8 cellular contexts compared by ENCODE assay signal in the genomic region with DNA sequence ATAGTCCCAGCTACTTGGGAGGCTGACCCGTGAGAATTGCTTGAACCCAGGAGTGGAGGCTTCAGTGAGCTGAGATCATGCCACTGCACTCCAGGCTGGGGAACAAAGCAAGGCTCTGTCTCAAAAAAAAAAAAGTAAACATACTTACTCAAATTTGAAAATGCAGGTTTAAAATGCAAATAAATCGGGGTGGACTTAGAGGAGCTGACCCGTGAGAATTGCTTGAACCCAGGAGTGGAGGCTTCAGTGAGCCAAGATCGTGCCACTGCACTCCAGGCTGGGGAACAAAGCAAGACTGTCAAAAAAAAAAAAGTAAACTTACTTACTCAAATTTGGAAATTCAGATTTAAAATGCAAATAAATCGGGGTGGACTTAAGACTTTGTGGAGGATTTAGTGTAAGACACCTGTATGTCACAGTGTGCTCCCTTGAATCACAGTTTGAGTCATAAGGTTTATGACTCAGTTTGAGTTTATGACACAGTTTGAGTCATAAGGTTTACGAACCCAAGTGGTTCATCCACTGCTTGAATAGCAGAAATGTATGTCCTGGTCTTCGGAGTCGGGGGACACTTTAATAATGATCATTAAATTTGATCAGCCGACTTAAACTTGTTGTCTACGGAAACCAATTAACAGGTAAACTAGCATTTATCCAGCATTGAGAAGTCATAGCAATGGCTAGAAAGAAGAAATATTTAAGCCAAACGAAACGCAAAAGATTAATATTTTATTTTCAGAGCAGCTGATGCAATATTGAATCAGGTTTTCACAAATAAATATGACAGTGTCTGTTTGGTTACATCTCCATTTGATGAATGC. TPM values are rescaled to one million over a fixed set of nuclear protein-coding genes. Genes with fewer than 3 reads are reported as not detected.
DNase-seq lines count a peak whose midpoint lies in the region; ATAC-seq, FAIRE-seq and TF ChIP-seq lines count a peak whose summit lies in the region.

No MANE protein-coding gene starts in this region.

- H3K9me2 ChIP-seq in MM.1S (replicated peaks; ENCODE audit: insufficient read depth, low read length): no peaks in the 10 kb centered on the region

- H3K4me3 Mint-ChIP-seq in CD14-positive monocyte: no peak overlapping the region

- peak; percentile 75 for FAIRE-seq in HepG2 (lab: Jason Lieb, UNC)

- H3K9ac ChIP-seq in HepG2 (ENCODE audit: insufficient read depth, low read depth, low read length) (no peak overlapping the region), MM.1S (ENCODE audit: low read length) (no peak overlapping the region)

- H4K20me1 ChIP-seq in HepG2 (ENCODE audit: insufficient read depth, low read length) (no peaks in the 10 kb centered on the region), MM.1S (ENCODE audit: insufficient read depth, low read length) (no peaks in the 10 kb centered on the region)

- DNase-seq in HepG2 (ENCODE audit: low spot score) (peak; percentile 48), right lobe of liver (no peak), RWPE1 (ENCODE audit: low spot score) (peak; percentile 79), kidney glomerular epithelial cell (lab: John Stamatoyannopoulos, UW) (peak; percentile 48), CD14-positive monocyte (ENCODE audit: low spot score) (no peak), tibial artery (no peak), MM.1S (no peak)

- TF ChIP-seq RAD21 in HepG2 (CRISPR knock-in tag; IDR thresholded peaks at IDR 0.05): no peak

- H3K4me1 ChIP-seq in HepG2 (ENCODE audit: insufficient read depth, low read length): peaks cover 70% of the 10 kb centered on the region
- H3K4me1 ChIP-seq in right lobe of liver: peaks cover 0 to 9% (median 0%) of the 10 kb centered on the region in 4 donors
- H3K4me1 ChIP-seq in tibial artery: no peaks in the 10 kb centered on the region
- H3K4me1 ChIP-seq in MM.1S (ENCODE audit: low read length): no peaks in the 10 kb centered on the region

- no peak for TF ChIP-seq POLR2A in HepG2 (IDR thresholded peaks at IDR 0.05; ENCODE audit: insufficient read depth in 1 of 2, low read depth in 2 of 2, low read length in 2 of 2)
- no peak for TF ChIP-seq POLR2A in right lobe of liver (IDR thresholded peaks at IDR 0.05)

- ATAC-seq in HepG2 (no peak), right lobe of liver (no peak), HG02840 (IDR thresholded peaks at IDR 0.05; ENCODE audit: low FRiP score, unreplicated experiment) (peak; percentile 88)

- H3K79me2 ChIP-seq in HepG2 (ENCODE audit: insufficient read depth, low read length): no peaks in the 10 kb centered on the region
- H3K79me2 ChIP-seq in MM.1S (ENCODE audit: low read length): no peaks in the 10 kb centered on the region

- H3K4me2 ChIP-seq in HepG2 (ENCODE audit: low read depth, low read length): peak overlapping the region; percentile 37
- H3K4me2 ChIP-seq in MM.1S (ENCODE audit: low read depth, low read length): no peak overlapping the region

- H3K4me3 ChIP-seq in HepG2 (replicated peaks in 1 of 3; ENCODE audit: insufficient read depth in 1 of 3, low read depth in 2 of 3, low read length in 3 of 3) (no peak overlapping the region), right lobe of liver (no peak overlapping the region), tibial artery (no peak overlapping the region), MM.1S (ENCODE audit: low read length) (no peak overlapping the region)

- H3K9me3 ChIP-seq in HepG2 (ENCODE audit: low read length): no peaks in the 10 kb centered on the region
- no peaks in the 10 kb centered on the region for H3K9me3 ChIP-seq in right lobe of liver
- H3K9me3 ChIP-seq in tibial artery: no peaks in the 10 kb centered on the region
- no peaks in the 10 kb centered on the region for H3K9me3 ChIP-seq in MM.1S (replicated peaks; ENCODE audit: insufficient read depth, low read length)

- H3K36me3 ChIP-seq in HepG2 (replicated peaks in 1 of 2; ENCODE audit: control insufficient read depth in 1 of 2, insufficient read depth in 2 of 2, low read length in 2 of 2) (no peaks in the 10 kb centered on the region), right lobe of liver (no peaks in the 10 kb centered on the region), tibial artery (peaks cover 0 to 16% (median 0%) of the 10 kb centered on the region in 3 donors), MM.1S (replicated peaks; ENCODE audit: insufficient read depth, low read length) (no peaks in the 10 kb centered on the region)

- in situ Hi-C loops in HepG2 (cut with HindIII; ENCODE audit: extremely low pct_ligation_motif_present, low pct_unique_long_range_greater_than_20kb): loop anchor here (5.0 to 25.0 kb wide), 2 partner anchors 57 to 437 kb away; a partner anchor contains a TSS

- no peak overlapping the region for H2AFZ ChIP-seq in HepG2 (ENCODE audit: low read length)
- no peak overlapping the region for H2AFZ ChIP-seq in MM.1S (ENCODE audit: low read length)

- H3K27ac ChIP-seq in HepG2 (ENCODE audit: extremely low read length, insufficient read depth, low read length) (no peak overlapping the region), right lobe of liver (no peak overlapping the region), RWPE1 (peak overlapping the region; percentile 86), tibial artery (no peak overlapping the region), MM.1S (ENCODE audit: low read length) (no peak overlapping the region)

- H3K27ac Mint-ChIP-seq in CD14-positive monocyte: peak overlapping the region in 1 of 7 donors; percentile 52

- no peaks in the 10 kb centered on the region for H3F3A ChIP-seq in MM.1S (ENCODE audit: insufficient read depth, low read length)

- no peaks in the 10 kb centered on the region for H3K27me3 Mint-ChIP-seq in CD14-positive monocyte (ENCODE audit: low read depth in 3 of 3)

- H3K4me1 Mint-ChIP-seq in CD14-positive monocyte: no peaks in the 10 kb centered on the region

- H3K36me3 Mint-ChIP-seq in CD14-positive monocyte: peaks cover 31 to 37% of the 10 kb centered on the region in 2 donors

- WGBS in HepG2 (ENCODE audit: low lambda C conversion rate): 21% methylated on average over 12 of the region's 12 CpGs
- WGBS in right lobe of liver (ENCODE audit: insufficient coverage, low coverage, low lambda C conversion rate, missing lambda C conversion rate): 70% methylated on average over 12 of the region's 12 CpGs

- TF ChIP-seq EP300 in HepG2 (IDR thresholded peaks at IDR 0.05; ENCODE audit: low read depth in 2 of 2, low read length in 2 of 2) (no peak), HepG2 (CRISPR knock-in tag; IDR thresholded peaks at IDR 0.05; ENCODE audit: borderline replicate concordance) (no peak)

- CTCF ChIA-PET in HepG2 (lab: Yijun Ruan, JAX; ENCODE audit: low intra/inter-chr PET ratio, low total read pairs) (no interaction called here), RWPE1 (lab: Yijun Ruan, JAX) (interaction anchor here (0.6 to 0.7 kb wide), 2 partner anchors 37 to 264 kb away, joined by 3 read pairs; no protein-coding TSS in a partner anchor)

- no TSS peak for BruUV-seq in HepG2 (replicated peaks; lab: Mats Ljungman, UMichigan)

- TF ChIP-seq CTCF in HepG2 (CRISPR knock-in tag; IDR thresholded peaks at IDR 0.05): no peak
- no peak for TF ChIP-seq CTCF in right lobe of liver (IDR thresholded peaks at IDR 0.05)
- no peak for TF ChIP-seq CTCF in RWPE1 (conservative IDR thresholded peaks at IDR 0.05; ENCODE audit: low read depth)
- no peak for TF ChIP-seq CTCF in CD14-positive monocyte (IDR thresholded peaks at IDR 0.05)
- TF ChIP-seq CTCF in tibial artery (IDR thresholded peaks at IDR 0.05): no peak
- TF ChIP-seq CTCF in MM.1S (IDR thresholded peaks at IDR 0.05; ENCODE audit: low read length): no peak

- peaks cover 0 to 3% (median 0%) of the 10 kb centered on the region in 7 donors for H3K9me3 Mint-ChIP-seq in CD14-positive monocyte

- POLR2A ChIA-PET in HepG2 (lab: Yijun Ruan, JAX) (interaction anchor here (0.8 kb wide), 1 partner anchor 24 kb away, joined by 3 read pairs; no protein-coding TSS in a partner anchor), RWPE1 (lab: Yijun Ruan, JAX; ENCODE audit: low non-redundant PET) (no interaction called here)

- H3K27me3 ChIP-seq in HepG2 (ENCODE audit: control insufficient read depth in 1 of 2, insufficient read depth in 2 of 2, low read length in 2 of 2) (no peaks in the 10 kb centered on the region), right lobe of liver (no peaks in the 10 kb centered on the region), tibial artery (no peaks in the 10 kb centered on the region), MM.1S (replicated peaks; ENCODE audit: insufficient read depth, low read length) (no peaks in the 10 kb centered on the region)

- intact Hi-C loops in HepG2 (cut with micrococcal nuclease; ENCODE audit: unreplicated experiment) (no loop called here), right lobe of liver (cut with DNase I) (loop anchor here in 1 of 2 donors (10.0 kb wide), 1 partner anchor 60 kb away; no protein-coding TSS in a partner anchor), CD14-positive monocyte (cut with micrococcal nuclease) (loop anchor here in 1 of 2 donors (10.0 kb wide), 1 partner anchor 320 kb away; no protein-coding TSS in a partner anchor), tibial artery (cut with DNase I; ENCODE audit: low total_unique reads) (loop anchor here (10.0 kb wide), 1 partner anchor 290 kb away; no protein-coding TSS in a partner anchor)

RNA-seq across cellular contexts. Expression of a gene that starts 6.8 kb away (rescaled TPM):
- 54.6 and 79.2 TPM in 2 replicates for total RNA-seq in HepG2 (2016; rRNA removed; fragmentation: Illumina TruSeq; extraction: Trizol)
- 12.2 and 13.6 TPM in 2 replicates for total RNA-seq in HepG2 (2016; cell fraction: cytosol; rRNA removed; fragmentation: Illumina TruSeq; extraction: Trizol; ENCODE audit: low read depth)
- 55.4 and 85.0 TPM in 2 replicates for total RNA-seq in HepG2 (2016; cell fraction: insoluble cytoplasmic fraction; rRNA removed; fragmentation: Illumina TruSeq; extraction: Trizol)
- total RNA-seq in HepG2 (2016; cell fraction: membrane; rRNA removed; fragmentation: Illumina TruSeq; extraction: Trizol): 37.8 and 41.2 TPM in 2 replicates
- total RNA-seq in HepG2 (2016; cell fraction: nucleus; rRNA removed; fragmentation: Illumina TruSeq; extraction: Trizol): 20.0 and 20.7 TPM in 2 replicates
- 22.8 and 31.7 TPM in 2 replicates for polyA plus RNA-seq in HepG2 (2011; rRNA removed)
- 16.1 and 23.7 TPM in 2 replicates for polyA plus RNA-seq in HepG2 (2011; cell fraction: cytosol; rRNA removed)
- polyA plus RNA-seq in HepG2 (2011; cell fraction: nucleus; rRNA removed): 4.2 and 5.9 TPM in 2 replicates
- 22.8 and 28.4 TPM in 2 replicates for polyA plus RNA-seq in HepG2 (2012)
- polyA plus RNA-seq in HepG2 (2016; cell fraction: cytosol; fragmentation: Illumina TruSeq; extraction: Trizol; ENCODE audit: low read depth): 14.5 and 15.5 TPM in 2 replicates
- 81.8 and 85.5 TPM in 2 replicates for polyA plus RNA-seq in HepG2 (2016; cell fraction: insoluble cytoplasmic fraction; fragmentation: Illumina TruSeq; extraction: Trizol; ENCODE audit: low read depth)
- polyA plus RNA-seq in HepG2 (2016; cell fraction: membrane; fragmentation: Illumina TruSeq; extraction: Trizol; ENCODE audit: low read depth): 32.1 and 36.3 TPM in 2 replicates
- 30.6 and 31.3 TPM in 2 replicates for polyA plus RNA-seq in HepG2 (2016; cell fraction: nucleus; fragmentation: Illumina TruSeq; extraction: Trizol; ENCODE audit: insufficient read depth, low read depth)
- 5.2 and 11.4 TPM in 2 replicates for polyA minus RNA-seq in HepG2 (2011; rRNA and poly(A)+ RNA removed; ENCODE audit: low replicate concordance)
- polyA minus RNA-seq in HepG2 (2011; cell fraction: cytosol; rRNA and poly(A)+ RNA removed): 13.1 and 14.4 TPM in 2 replicates
- 12.4 and 15.7 TPM in 2 replicates for polyA minus RNA-seq in HepG2 (2011; cell fraction: nucleus; rRNA and poly(A)+ RNA removed)
- total RNA-seq in right lobe of liver: 10 to 100 TPM; 17.7 to 35.3 (median 20.1) TPM
- polyA plus RNA-seq in CD14-positive monocyte: 10 to 100 TPM; 31.4 to 33.0 TPM

RNA-seq across cellular contexts. Expression of a gene that starts 29.7 kb away (rescaled TPM):
- total RNA-seq in HepG2 (2016; rRNA removed; fragmentation: Illumina TruSeq; extraction: Trizol) (0.31 and 0.75 TPM in 2 replicates), right lobe of liver (under 1 TPM in 5 of 6 experiments, not detected in 1; 0.25 to 0.93 (median 0.68) TPM)
- total RNA-seq in HepG2 (2016; cell fraction: cytosol; rRNA removed; fragmentation: Illumina TruSeq; extraction: Trizol; ENCODE audit: low read depth): not detected in 2 replicates
- 0.22 and 0.26 TPM in 2 replicates for total RNA-seq in HepG2 (2016; cell fraction: insoluble cytoplasmic fraction; rRNA removed; fragmentation: Illumina TruSeq; extraction: Trizol)
- total RNA-seq in HepG2 (2016; cell fraction: membrane; rRNA removed; fragmentation: Illumina TruSeq; extraction: Trizol): 0.28 TPM in 1 of 2 replicates, not detected in the other
- 0.34 and 0.47 TPM in 2 replicates for total RNA-seq in HepG2 (2016; cell fraction: nucleus; rRNA removed; fragmentation: Illumina TruSeq; extraction: Trizol)
- polyA plus RNA-seq in HepG2 (2011; rRNA removed) (0.58 and 0.74 TPM in 2 replicates), CD14-positive monocyte (under 1 TPM in 1 of 2 donors, not detected in 1; 0.20 TPM)
- 0.23 and 0.40 TPM in 2 replicates for polyA plus RNA-seq in HepG2 (2011; cell fraction: cytosol; rRNA removed)
- polyA plus RNA-seq in HepG2 (2011; cell fraction: nucleus; rRNA removed): 2.1 and 2.6 TPM in 2 replicates
- polyA plus RNA-seq in HepG2 (2012): 0.72 and 1.5 TPM in 2 replicates
- polyA plus RNA-seq in HepG2 (2016; cell fraction: cytosol; fragmentation: Illumina TruSeq; extraction: Trizol; ENCODE audit: low read depth): not detected in 2 replicates
- polyA plus RNA-seq in HepG2 (2016; cell fraction: insoluble cytoplasmic fraction; fragmentation: Illumina TruSeq; extraction: Trizol; ENCODE audit: low read depth): 0.38 and 0.50 TPM in 2 replicates
- 0.17 and 0.26 TPM in 2 replicates for polyA plus RNA-seq in HepG2 (2016; cell fraction: membrane; fragmentation: Illumina TruSeq; extraction: Trizol; ENCODE audit: low read depth)
- polyA plus RNA-seq in HepG2 (2016; cell fraction: nucleus; fragmentation: Illumina TruSeq; extraction: Trizol; ENCODE audit: insufficient read depth, low read depth): 0.89 and 2.5 TPM in 2 replicates
- 0.19 and 0.26 TPM in 2 replicates for polyA minus RNA-seq in HepG2 (2011; rRNA and poly(A)+ RNA removed; ENCODE audit: low replicate concordance)
- polyA minus RNA-seq in HepG2 (2011; cell fraction: cytosol; rRNA and poly(A)+ RNA removed): not detected in 2 replicates
- polyA minus RNA-seq in HepG2 (2011; cell fraction: nucleus; rRNA and poly(A)+ RNA removed): 0.90 and 0.99 TPM in 2 replicates

RNA-seq across cellular contexts. Expression of a gene that starts 51.3 kb away (rescaled TPM):
- total RNA-seq in HepG2 (2016; rRNA removed; fragmentation: Illumina TruSeq; extraction: Trizol): not detected in 2 replicates
- total RNA-seq in HepG2 (2016; cell fraction: cytosol; rRNA removed; fragmentation: Illumina TruSeq; extraction: Trizol; ENCODE audit: low read depth): not detected in 2 replicates
- total RNA-seq in HepG2 (2016; cell fraction: insoluble cytoplasmic fraction; rRNA removed; fragmentation: Illumina TruSeq; extraction: Trizol): not detected in 2 replicates
- not detected in 2 replicates for total RNA-seq in HepG2 (2016; cell fraction: membrane; rRNA removed; fragmentation: Illumina TruSeq; extraction: Trizol)
- total RNA-seq in HepG2 (2016; cell fraction: nucleus; rRNA removed; fragmentation: Illumina TruSeq; extraction: Trizol): not detected in 2 replicates
- polyA plus RNA-seq in HepG2 (2011; rRNA removed): not detected in 2 replicates
- polyA plus RNA-seq in HepG2 (2011; cell fraction: cytosol; rRNA removed): not detected in 2 replicates
- polyA plus RNA-seq in HepG2 (2011; cell fraction: nucleus; rRNA removed): not detected in 2 replicates
- not detected in 2 replicates for polyA plus RNA-seq in HepG2 (2012)
- polyA plus RNA-seq in HepG2 (2016; cell fraction: cytosol; fragmentation: Illumina TruSeq; extraction: Trizol; ENCODE audit: low read depth): not detected in 2 replicates
- not detected in 2 replicates for polyA plus RNA-seq in HepG2 (2016; cell fraction: insoluble cytoplasmic fraction; fragmentation: Illumina TruSeq; extraction: Trizol; ENCODE audit: low read depth)
- polyA plus RNA-seq in HepG2 (2016; cell fraction: membrane; fragmentation: Illumina TruSeq; extraction: Trizol; ENCODE audit: low read depth): not detected in 2 replicates
- polyA plus RNA-seq in HepG2 (2016; cell fraction: nucleus; fragmentation: Illumina TruSeq; extraction: Trizol; ENCODE audit: insufficient read depth, low read depth): not detected in 2 replicates
- polyA minus RNA-seq in HepG2 (2011; rRNA and poly(A)+ RNA removed; ENCODE audit: low replicate concordance): not detected in 2 replicates
- not detected in 2 replicates for polyA minus RNA-seq in HepG2 (2011; cell fraction: cytosol; rRNA and poly(A)+ RNA removed)
- not detected in 2 replicates for polyA minus RNA-seq in HepG2 (2011; cell fraction: nucleus; rRNA and poly(A)+ RNA removed)
- not detected for total RNA-seq in right lobe of liver
- polyA plus RNA-seq in CD14-positive monocyte: not detected

Comparison
In these comparisons a context has a peak if more than half of its experiments do, and no peak if none do; other contexts are left out.
1. DNase-seq: peak in HepG2 (single experiment), RWPE1 (single experiment) and kidney glomerular epithelial cell (single experiment); none in right lobe of liver (0 of 3), CD14-positive monocyte (single experiment), tibial artery (0 of 2) and MM.1S (single experiment).